ENCODE assay signal across 1 cellular context in the genomic region with DNA sequence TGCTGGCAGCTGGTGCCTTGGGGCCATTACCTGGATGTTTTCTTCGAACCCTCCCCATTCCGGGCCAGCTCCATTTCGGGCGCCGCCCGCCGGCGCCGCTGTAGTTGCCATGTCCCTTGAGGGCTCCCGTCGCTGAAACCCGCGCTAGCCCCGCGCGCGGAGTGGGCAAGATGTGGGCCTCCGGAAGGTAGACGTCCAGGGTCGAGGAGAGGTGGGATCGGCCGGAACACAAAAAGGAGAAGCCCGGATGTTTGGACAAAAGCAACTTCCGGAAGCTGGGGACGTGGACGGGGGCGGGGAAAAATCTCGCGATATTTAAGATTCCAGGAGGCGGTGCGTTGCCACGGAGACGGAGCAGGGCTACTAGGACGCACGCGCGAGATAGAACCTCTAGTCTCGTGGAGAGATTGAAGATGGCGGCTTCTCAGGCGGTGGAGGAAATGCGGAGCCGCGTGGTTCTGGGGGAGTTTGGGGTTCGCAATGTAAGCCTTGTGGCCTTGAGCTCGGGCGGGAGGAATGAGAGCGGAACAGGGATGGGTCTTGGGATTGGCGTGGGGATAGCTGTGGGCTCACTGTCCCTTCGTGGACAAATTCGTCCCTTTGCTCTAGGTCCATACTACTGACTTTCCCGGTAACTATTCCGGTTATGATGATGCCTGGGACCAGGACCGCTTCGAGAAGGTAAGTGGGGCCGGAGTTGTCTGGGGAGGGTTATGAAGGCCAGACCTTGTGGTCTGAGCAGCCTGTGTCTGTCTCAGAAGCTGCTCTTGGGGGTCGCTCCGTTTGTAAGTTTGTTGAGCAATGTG.
A peak's percentile ranks its signal among the peaks of the same experiment; 100 is the strongest.
TF ChIP-seq lines count a peak whose summit lies in the region.

A gene with protein sequence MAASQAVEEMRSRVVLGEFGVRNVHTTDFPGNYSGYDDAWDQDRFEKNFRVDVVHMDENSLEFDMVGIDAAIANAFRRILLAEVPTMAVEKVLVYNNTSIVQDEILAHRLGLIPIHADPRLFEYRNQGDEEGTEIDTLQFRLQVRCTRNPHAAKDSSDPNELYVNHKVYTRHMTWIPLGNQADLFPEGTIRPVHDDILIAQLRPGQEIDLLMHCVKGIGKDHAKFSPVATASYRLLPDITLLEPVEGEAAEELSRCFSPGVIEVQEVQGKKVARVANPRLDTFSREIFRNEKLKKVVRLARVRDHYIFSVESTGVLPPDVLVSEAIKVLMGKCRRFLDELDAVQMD (plus strand): TSS at position 393 of the 806 bp plus-strand sequence. CDS start 21 bp downstream, at position 414.
A gene (minus strand): TSS at position 230 of the 806 bp plus-strand sequence. CDS start 119 bp downstream, at position 111.

TF ChIP-seq in HepG2, 621 proteins besides CTCF, POLR2A, EP300 and RAD21 (continued from another document and continues in another):
- TF ChIP-seq, protein P1, sequence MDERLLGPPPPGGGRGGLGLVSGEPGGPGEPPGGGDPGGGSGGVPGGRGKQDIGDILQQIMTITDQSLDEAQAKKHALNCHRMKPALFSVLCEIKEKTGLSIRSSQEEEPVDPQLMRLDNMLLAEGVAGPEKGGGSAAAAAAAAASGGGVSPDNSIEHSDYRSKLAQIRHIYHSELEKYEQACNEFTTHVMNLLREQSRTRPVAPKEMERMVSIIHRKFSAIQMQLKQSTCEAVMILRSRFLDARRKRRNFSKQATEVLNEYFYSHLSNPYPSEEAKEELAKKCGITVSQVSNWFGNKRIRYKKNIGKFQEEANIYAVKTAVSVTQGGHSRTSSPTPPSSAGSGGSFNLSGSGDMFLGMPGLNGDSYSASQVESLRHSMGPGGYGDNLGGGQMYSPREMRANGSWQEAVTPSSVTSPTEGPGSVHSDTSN (CRISPR knock-in tag; IDR thresholded peaks at IDR 0.05) = no peak; the same call in 1 of the 2 replicates
- TF ChIP-seq KMT2A (CRISPR knock-in tag; IDR thresholded peaks at IDR 0.05) = peak; percentile 96
- TF ChIP-seq TEAD3 (CRISPR knock-in tag; optimal IDR thresholded peaks at IDR 0.05; ENCODE audit: borderline replicate concordance) = peak; percentile 78
- TF ChIP-seq GABPB1 (CRISPR knock-in tag; IDR thresholded peaks at IDR 0.05) = peak; percentile 97
- TF ChIP-seq SIN3A (IDR thresholded peaks at IDR 0.05; ENCODE audit: borderline replicate concordance, low read depth, low read length) = peak; percentile 97
- TF ChIP-seq, protein P2, sequence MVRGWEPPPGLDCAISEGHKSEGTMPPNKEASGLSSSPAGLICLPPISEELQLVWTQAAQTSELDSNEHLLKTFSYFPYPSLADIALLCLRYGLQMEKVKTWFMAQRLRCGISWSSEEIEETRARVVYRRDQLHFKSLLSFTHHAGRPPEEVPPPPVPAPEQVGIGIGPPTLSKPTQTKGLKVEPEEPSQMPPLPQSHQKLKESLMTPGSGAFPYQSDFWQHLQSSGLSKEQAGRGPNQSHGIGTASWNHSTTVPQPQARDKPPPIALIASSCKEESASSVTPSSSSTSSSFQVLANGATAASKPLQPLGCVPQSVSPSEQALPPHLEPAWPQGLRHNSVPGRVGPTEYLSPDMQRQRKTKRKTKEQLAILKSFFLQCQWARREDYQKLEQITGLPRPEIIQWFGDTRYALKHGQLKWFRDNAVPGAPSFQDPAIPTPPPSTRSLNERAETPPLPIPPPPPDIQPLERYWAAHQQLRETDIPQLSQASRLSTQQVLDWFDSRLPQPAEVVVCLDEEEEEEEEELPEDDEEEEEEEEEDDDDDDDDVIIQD (CRISPR knock-in tag; IDR thresholded peaks at IDR 0.05; ENCODE audit: low read depth) = no peak
- TF ChIP-seq KAT2B (IDR thresholded peaks at IDR 0.05; ENCODE audit: borderline replicate concordance, low read depth, low read length) = no peak
- TF ChIP-seq ZFP36L2 (CRISPR knock-in tag; IDR thresholded peaks at IDR 0.05) = 0 out of 2 replicates have a peak, but pooled peaks have one; percentile 61
- peak; percentile 84; the same call in 1 of the 2 replicates for TF ChIP-seq ZC3H13 (CRISPR knock-in tag; IDR thresholded peaks at IDR 0.05)
- peak; percentile 91; the same call in 1 of the 2 replicates for TF ChIP-seq NFATC3 (CRISPR knock-in tag; IDR thresholded peaks at IDR 0.05)
- TF ChIP-seq, protein P3, sequence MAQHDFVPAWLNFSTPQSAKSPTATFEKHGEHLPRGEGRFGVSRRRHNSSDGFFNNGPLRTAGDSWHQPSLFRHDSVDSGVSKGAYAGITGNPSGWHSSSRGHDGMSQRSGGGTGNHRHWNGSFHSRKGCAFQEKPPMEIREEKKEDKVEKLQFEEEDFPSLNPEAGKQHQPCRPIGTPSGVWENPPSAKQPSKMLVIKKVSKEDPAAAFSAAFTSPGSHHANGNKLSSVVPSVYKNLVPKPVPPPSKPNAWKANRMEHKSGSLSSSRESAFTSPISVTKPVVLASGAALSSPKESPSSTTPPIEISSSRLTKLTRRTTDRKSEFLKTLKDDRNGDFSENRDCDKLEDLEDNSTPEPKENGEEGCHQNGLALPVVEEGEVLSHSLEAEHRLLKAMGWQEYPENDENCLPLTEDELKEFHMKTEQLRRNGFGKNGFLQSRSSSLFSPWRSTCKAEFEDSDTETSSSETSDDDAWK (CRISPR knock-in tag; IDR thresholded peaks at IDR 0.05) = no peak
- TF ChIP-seq ZNF263 (CRISPR knock-in tag; IDR thresholded peaks at IDR 0.05) = 0 out of 2 replicates have a peak, but pooled peaks have one; percentile 31
- TF ChIP-seq, protein P4, sequence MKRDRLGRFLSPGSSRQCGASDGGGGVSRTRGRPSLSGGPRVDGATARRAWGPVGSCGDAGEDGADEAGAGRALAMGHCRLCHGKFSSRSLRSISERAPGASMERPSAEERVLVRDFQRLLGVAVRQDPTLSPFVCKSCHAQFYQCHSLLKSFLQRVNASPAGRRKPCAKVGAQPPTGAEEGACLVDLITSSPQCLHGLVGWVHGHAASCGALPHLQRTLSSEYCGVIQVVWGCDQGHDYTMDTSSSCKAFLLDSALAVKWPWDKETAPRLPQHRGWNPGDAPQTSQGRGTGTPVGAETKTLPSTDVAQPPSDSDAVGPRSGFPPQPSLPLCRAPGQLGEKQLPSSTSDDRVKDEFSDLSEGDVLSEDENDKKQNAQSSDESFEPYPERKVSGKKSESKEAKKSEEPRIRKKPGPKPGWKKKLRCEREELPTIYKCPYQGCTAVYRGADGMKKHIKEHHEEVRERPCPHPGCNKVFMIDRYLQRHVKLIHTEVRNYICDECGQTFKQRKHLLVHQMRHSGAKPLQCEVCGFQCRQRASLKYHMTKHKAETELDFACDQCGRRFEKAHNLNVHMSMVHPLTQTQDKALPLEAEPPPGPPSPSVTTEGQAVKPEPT (CRISPR knock-in tag; IDR thresholded peaks at IDR 0.05; ENCODE audit: low read depth) = 0 out of 2 replicates have a peak, but pooled peaks have one; percentile 89
- TF ChIP-seq IRX3 (CRISPR knock-in tag; IDR thresholded peaks at IDR 0.05; ENCODE audit: borderline replicate concordance, low read depth) = 0 out of 2 replicates have a peak, but pooled peaks have one; percentile 56
- peak; percentile 82 for TF ChIP-seq CREM (IDR thresholded peaks at IDR 0.05)
- TF ChIP-seq CREM (CRISPR knock-in tag; IDR thresholded peaks at IDR 0.05) = no peak
- peak; percentile 86; the same call in 1 of the 2 replicates for TF ChIP-seq ZNF556 (CRISPR knock-in tag; IDR thresholded peaks at IDR 0.05; ENCODE audit: borderline replicate concordance)
- peak; percentile 67; the same call in 1 of the 2 replicates for TF ChIP-seq FLYWCH1 (CRISPR knock-in tag; IDR thresholded peaks at IDR 0.05)
- TF ChIP-seq, protein P5, sequence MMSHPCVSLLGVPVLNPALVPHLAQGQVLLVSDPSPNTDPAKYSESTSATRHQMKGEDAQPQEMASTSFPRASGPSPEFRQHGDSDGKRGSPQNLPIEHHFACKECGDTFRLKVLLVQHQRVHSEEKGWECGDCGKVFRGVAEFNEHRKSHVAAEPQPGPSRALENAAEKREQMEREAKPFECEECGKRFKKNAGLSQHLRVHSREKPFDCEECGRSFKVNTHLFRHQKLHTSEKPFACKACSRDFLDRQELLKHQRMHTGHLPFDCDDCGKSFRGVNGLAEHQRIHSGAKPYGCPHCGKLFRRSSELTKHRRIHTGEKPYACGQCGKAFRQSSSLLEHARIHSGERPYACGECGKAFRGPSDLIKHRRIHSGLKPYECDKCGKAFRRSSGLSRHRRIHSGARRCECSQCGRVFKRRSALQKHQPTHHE (CRISPR knock-in tag; IDR thresholded peaks at IDR 0.05; ENCODE audit: borderline replicate concordance) = peak; percentile 57; the same call in 1 of the 2 replicates
- TF ChIP-seq CBX1 (IDR thresholded peaks at IDR 0.05; ENCODE audit: low read depth) = no peak
- TF ChIP-seq AKAP8 (CRISPR knock-in tag; IDR thresholded peaks at IDR 0.05) = 0 out of 2 replicates have a peak, but pooled peaks have one; percentile 67
- peak; percentile 17; the same call in 1 of the 2 replicates for TF ChIP-seq MIER2 (CRISPR knock-in tag; IDR thresholded peaks at IDR 0.05)
- TF ChIP-seq ZNF431 (CRISPR knock-in tag; IDR thresholded peaks at IDR 0.05; ENCODE audit: borderline replicate concordance, low read depth) = peak; percentile 81; the same call in 1 of the 2 replicates
- TF ChIP-seq, protein P6, sequence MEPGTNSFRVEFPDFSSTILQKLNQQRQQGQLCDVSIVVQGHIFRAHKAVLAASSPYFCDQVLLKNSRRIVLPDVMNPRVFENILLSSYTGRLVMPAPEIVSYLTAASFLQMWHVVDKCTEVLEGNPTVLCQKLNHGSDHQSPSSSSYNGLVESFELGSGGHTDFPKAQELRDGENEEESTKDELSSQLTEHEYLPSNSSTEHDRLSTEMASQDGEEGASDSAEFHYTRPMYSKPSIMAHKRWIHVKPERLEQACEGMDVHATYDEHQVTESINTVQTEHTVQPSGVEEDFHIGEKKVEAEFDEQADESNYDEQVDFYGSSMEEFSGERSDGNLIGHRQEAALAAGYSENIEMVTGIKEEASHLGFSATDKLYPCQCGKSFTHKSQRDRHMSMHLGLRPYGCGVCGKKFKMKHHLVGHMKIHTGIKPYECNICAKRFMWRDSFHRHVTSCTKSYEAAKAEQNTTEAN (CRISPR knock-in tag; conservative IDR thresholded peaks at IDR 0.05) = peak; percentile 59
- peak; percentile 98 for TF ChIP-seq YEATS2 (CRISPR knock-in tag; IDR thresholded peaks at IDR 0.05; ENCODE audit: borderline replicate concordance)
- 0 out of 2 replicates have a peak, but pooled peaks have one; percentile 26 for TF ChIP-seq CC2D1A (CRISPR knock-in tag; IDR thresholded peaks at IDR 0.05)
- TF ChIP-seq, protein P7, sequence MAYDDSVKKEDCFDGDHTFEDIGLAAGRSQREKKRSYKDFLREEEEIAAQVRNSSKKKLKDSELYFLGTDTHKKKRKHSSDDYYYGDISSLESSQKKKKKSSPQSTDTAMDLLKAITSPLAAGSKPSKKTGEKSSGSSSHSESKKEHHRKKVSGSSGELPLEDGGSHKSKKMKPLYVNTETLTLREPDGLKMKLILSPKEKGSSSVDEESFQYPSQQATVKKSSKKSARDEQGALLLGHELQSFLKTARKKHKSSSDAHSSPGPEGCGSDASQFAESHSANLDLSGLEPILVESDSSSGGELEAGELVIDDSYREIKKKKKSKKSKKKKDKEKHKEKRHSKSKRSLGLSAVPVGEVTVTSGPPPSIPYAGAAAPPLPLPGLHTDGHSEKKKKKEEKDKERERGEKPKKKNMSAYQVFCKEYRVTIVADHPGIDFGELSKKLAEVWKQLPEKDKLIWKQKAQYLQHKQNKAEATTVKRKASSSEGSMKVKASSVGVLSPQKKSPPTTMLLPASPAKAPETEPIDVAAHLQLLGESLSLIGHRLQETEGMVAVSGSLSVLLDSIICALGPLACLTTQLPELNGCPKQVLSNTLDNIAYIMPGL (CRISPR knock-in tag; IDR thresholded peaks at IDR 0.05; ENCODE audit: borderline replicate concordance in 1 of 2, low read depth in 1 of 2) = peak; percentile 78 to 94; a peak in 3 of 4 replicates
- TF ChIP-seq, protein P8, sequence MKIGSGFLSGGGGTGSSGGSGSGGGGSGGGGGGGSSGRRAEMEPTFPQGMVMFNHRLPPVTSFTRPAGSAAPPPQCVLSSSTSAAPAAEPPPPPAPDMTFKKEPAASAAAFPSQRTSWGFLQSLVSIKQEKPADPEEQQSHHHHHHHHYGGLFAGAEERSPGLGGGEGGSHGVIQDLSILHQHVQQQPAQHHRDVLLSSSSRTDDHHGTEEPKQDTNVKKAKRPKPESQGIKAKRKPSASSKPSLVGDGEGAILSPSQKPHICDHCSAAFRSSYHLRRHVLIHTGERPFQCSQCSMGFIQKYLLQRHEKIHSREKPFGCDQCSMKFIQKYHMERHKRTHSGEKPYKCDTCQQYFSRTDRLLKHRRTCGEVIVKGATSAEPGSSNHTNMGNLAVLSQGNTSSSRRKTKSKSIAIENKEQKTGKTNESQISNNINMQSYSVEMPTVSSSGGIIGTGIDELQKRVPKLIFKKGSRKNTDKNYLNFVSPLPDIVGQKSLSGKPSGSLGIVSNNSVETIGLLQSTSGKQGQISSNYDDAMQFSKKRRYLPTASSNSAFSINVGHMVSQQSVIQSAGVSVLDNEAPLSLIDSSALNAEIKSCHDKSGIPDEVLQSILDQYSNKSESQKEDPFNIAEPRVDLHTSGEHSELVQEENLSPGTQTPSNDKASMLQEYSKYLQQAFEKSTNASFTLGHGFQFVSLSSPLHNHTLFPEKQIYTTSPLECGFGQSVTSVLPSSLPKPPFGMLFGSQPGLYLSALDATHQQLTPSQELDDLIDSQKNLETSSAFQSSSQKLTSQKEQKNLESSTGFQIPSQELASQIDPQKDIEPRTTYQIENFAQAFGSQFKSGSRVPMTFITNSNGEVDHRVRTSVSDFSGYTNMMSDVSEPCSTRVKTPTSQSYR (CRISPR knock-in tag; IDR thresholded peaks at IDR 0.05; ENCODE audit: borderline replicate concordance) = no peak; the same call in 1 of the 2 replicates
- TF ChIP-seq, protein P9, sequence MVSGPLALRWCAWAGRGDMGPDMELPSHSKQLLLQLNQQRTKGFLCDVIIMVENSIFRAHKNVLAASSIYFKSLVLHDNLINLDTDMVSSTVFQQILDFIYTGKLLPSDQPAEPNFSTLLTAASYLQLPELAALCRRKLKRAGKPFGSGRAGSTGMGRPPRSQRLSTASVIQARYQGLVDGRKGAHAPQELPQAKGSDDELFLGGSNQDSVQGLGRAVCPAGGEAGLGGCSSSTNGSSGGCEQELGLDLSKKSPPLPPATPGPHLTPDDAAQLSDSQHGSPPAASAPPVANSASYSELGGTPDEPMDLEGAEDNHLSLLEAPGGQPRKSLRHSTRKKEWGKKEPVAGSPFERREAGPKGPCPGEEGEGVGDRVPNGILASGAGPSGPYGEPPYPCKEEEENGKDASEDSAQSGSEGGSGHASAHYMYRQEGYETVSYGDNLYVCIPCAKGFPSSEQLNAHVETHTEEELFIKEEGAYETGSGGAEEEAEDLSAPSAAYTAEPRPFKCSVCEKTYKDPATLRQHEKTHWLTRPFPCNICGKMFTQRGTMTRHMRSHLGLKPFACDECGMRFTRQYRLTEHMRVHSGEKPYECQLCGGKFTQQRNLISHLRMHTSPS (CRISPR knock-in tag; IDR thresholded peaks at IDR 0.05; ENCODE audit: low read depth) = no peak
- TF ChIP-seq ZNF850 (CRISPR knock-in tag; conservative IDR thresholded peaks at IDR 0.05) = no peak
- no peak for TF ChIP-seq PRPF4 (IDR thresholded peaks at IDR 0.05; ENCODE audit: low read depth, low read length, poor library complexity, severe bottlenecking)
- TF ChIP-seq ATF1 (CRISPR knock-in tag; IDR thresholded peaks at IDR 0.05) = no peak; the same call in 1 of the 2 replicates
- TF ChIP-seq ESRRA (CRISPR knock-in tag; IDR thresholded peaks at IDR 0.05; ENCODE audit: low read depth) = peak; percentile 28; the same call in 1 of the 2 replicates
- TF ChIP-seq, protein P10, sequence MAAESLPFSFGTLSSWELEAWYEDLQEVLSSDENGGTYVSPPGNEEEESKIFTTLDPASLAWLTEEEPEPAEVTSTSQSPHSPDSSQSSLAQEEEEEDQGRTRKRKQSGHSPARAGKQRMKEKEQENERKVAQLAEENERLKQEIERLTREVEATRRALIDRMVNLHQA (CRISPR knock-in tag; IDR thresholded peaks at IDR 0.05) = 0 out of 2 replicates have a peak, but pooled peaks have one; percentile 13
- TF ChIP-seq NCOA2 (CRISPR knock-in tag; IDR thresholded peaks at IDR 0.05) = peak; percentile 63
- 0 out of 2 replicates have a peak, but pooled peaks have one; percentile 40 for TF ChIP-seq TOE1 (CRISPR knock-in tag; IDR thresholded peaks at IDR 0.05)
- no peak for TF ChIP-seq HNRNPK (IDR thresholded peaks at IDR 0.05; ENCODE audit: low read depth, low read length, poor library complexity, severe bottlenecking)
- no peak for TF ChIP-seq SNAPC2 (CRISPR knock-in tag; IDR thresholded peaks at IDR 0.05)
